ENCODE assay signal across 26 cellular contexts in the genomic region with DNA sequence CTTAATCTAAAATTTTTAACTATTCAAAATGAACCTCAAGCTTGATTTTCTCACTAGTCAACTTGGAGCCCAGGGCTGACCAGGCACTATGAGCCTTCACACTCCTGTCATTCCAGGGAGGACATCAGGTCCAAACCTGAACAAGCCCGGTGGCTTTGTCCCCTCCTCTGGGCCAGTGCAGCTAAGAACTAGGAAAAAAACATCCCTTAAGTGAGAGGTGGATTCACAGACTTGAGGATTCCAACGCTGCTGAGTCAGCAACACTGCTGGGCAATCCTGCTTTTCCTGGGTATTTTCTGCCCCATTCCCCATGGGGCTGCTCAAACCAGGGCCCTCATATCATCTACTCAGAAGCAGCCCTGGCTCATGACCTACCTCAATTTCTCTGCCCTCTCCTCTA. TPM values are rescaled to one million over a fixed set of nuclear protein-coding genes. Genes with fewer than 3 reads are reported as not detected.
"Had no signal": no experiment of that assay in that cellular context is flagged by ENCODE, and none has a peak within 500 bp of the region (broad histone marks: within the 10 kb centered on the region; RNA-seq: fewer than 3 reads in every experiment).

No MANE protein-coding gene starts in this region.

- H3K4me1 Mint-ChIP-seq: activated naive CD8-positive, alpha-beta T cell treated with anti-CD3 and anti-CD28 coated beads, Interleukin-2, amount 10 ng/mL, durations not matched to agents 7 days and 5 days; immature natural killer cell; mesothelial cell of epicardium; naive thymus-derived CD8-positive, alpha-beta T cell had no signal

- ATAC-seq: foreskin keratinocyte; naive thymus-derived CD8-positive, alpha-beta T cell; right cardiac atrium had no signal

- H3K4me1 ChIP-seq: foreskin keratinocyte, left ventricle myocardium inferior, parathyroid adenoma had no signal

- H3K27ac Mint-ChIP-seq: activated naive CD8-positive, alpha-beta T cell treated with anti-CD3 and anti-CD28 coated beads, Interleukin-2, amount 10 ng/mL, durations not matched to agents 7 days and 5 days; activated T-cell treated with anti-CD3 and anti-CD28 coated beads, Interleukin-2, amount 50 U/mL, for 24 hours; activated T-helper 2 cell treated with anti-CD3 and anti-CD28 coated beads, Interferon-gamma antibody, Interleukin-2, Interleukin-4, amounts not matched to agents 10 μg/mL and 5 μg/mL and 100 μg/mL, durations not matched to agents 14 hours and 24 hours and 36 hours; dendritic cell treated with granulocyte-macrophage colony-stimulating factor and Interleukin-4, amounts not matched to agents 40 ng/mL and 50 ng/mL, for 4 days; immature natural killer cell; mesothelial cell of epicardium; stimulated activated naive CD8-positive, alpha-beta T cell treated with anti-CD3 and anti-CD28 coated beads, Interleukin-15, Interleukin-2, amounts not matched to agents 100 ng/mL and 50 ng/mL, for 24 hours had no signal

- H3K36me3 Mint-ChIP-seq: activated naive CD8-positive, alpha-beta T cell treated with anti-CD3 and anti-CD28 coated beads, Interleukin-2, amount 10 ng/mL, durations not matched to agents 7 days and 5 days; immature natural killer cell; mesothelial cell of epicardium; naive thymus-derived CD8-positive, alpha-beta T cell had no signal

- H3K79me2 ChIP-seq: parathyroid adenoma had no signal

- H3K27ac ChIP-seq: cardiac muscle cell, foreskin keratinocyte, left ventricle myocardium inferior, parathyroid adenoma, thyroid gland, WERI-Rb-1 had no signal

- H3K4me3 ChIP-seq: cardiac muscle cell, left ventricle myocardium inferior, thyroid gland had no signal

- H3K9me3 Mint-ChIP-seq: activated naive CD8-positive, alpha-beta T cell treated with anti-CD3 and anti-CD28 coated beads, Interleukin-2, amount 10 ng/mL, durations not matched to agents 7 days and 5 days; activated T-cell treated with anti-CD3 and anti-CD28 coated beads, Interleukin-2, amount 50 U/mL, for 24 hours; activated T-helper 2 cell treated with anti-CD3 and anti-CD28 coated beads, Interferon-gamma antibody, Interleukin-2, Interleukin-4, amounts not matched to agents 10 μg/mL and 5 μg/mL and 100 μg/mL, durations not matched to agents 14 hours and 24 hours and 36 hours; dendritic cell treated with granulocyte-macrophage colony-stimulating factor and Interleukin-4, amounts not matched to agents 40 ng/mL and 50 ng/mL, for 4 days; immature natural killer cell; mesothelial cell of epicardium; naive thymus-derived CD8-positive, alpha-beta T cell; stimulated activated naive CD8-positive, alpha-beta T cell treated with anti-CD3 and anti-CD28 coated beads, Interleukin-15, Interleukin-2, amounts not matched to agents 100 ng/mL and 50 ng/mL, for 24 hours had no signal

- H3K4me3 Mint-ChIP-seq: activated naive CD8-positive, alpha-beta T cell treated with anti-CD3 and anti-CD28 coated beads, Interleukin-2, amount 10 ng/mL, durations not matched to agents 7 days and 5 days; activated T-cell treated with anti-CD3 and anti-CD28 coated beads, Interleukin-2, amount 50 U/mL, for 24 hours; dendritic cell treated with granulocyte-macrophage colony-stimulating factor and Interleukin-4, amounts not matched to agents 40 ng/mL and 50 ng/mL, for 4 days; immature natural killer cell; mesothelial cell of epicardium; naive thymus-derived CD8-positive, alpha-beta T cell; stimulated activated naive CD8-positive, alpha-beta T cell treated with anti-CD3 and anti-CD28 coated beads, Interleukin-15, Interleukin-2, amounts not matched to agents 100 ng/mL and 50 ng/mL, for 24 hours had no signal

- H3K36me3 ChIP-seq: cardiac muscle cell, left ventricle myocardium inferior, thyroid gland, WERI-Rb-1 had no signal

- H3K27me3 ChIP-seq: thyroid gland had no signal

- H3K9me3 ChIP-seq: left ventricle myocardium inferior, thyroid gland had no signal

- H3K9ac ChIP-seq: parathyroid adenoma had no signal

- DNase-seq: activated CD4-positive, alpha-beta T cell treated with anti-CD3 and anti-CD28 coated beads for 1 hour; activated CD4-positive, alpha-beta T cell treated with anti-CD3 and anti-CD28 coated beads, Interleukin-2, amount 50 U/mL, for 4 hours; activated CD8-positive, alpha-beta memory T cell treated with anti-CD3 and anti-CD28 coated beads for 24 hours; activated CD8-positive, alpha-beta memory T cell treated with anti-CD3 and anti-CD28 coated beads, Interleukin-2, amount 50 U/mL, for 4 hours; activated naive CD4-positive, alpha-beta T cell treated with Interleukin-2 at 50 U/mL for 16 hours; activated naive CD8-positive, alpha-beta T cell treated with anti-CD3 and anti-CD28 coated beads, Interleukin-2, amount 10 ng/mL, durations not matched to agents 7 days and 5 days; activated T-cell treated with anti-CD3 and anti-CD28 coated beads, Interleukin-2, amount 50 U/mL, for 24 hours; amniotic stem cell; effector CD8-positive, alpha-beta T cell; erythroblast; foreskin keratinocyte; immature natural killer cell; left ventricle myocardium inferior; naive thymus-derived CD8-positive, alpha-beta T cell; right cardiac atrium; stimulated activated CD4-positive, alpha-beta T cell treated with anti-CD3 and anti-CD28 coated beads, Interleukin-1b, Interleukin-23, amount 100 ng/mL, for 48 hours; substantia nigra; SW 1271; thyroid gland; WERI-Rb-1 had no signal

- H2AFZ ChIP-seq: parathyroid adenoma had no signal

RNA-seq across cellular contexts. Expression of gene RNF212, which starts 4.0 kb away (rescaled TPM):
- total RNA-seq: left ventricle myocardium inferior had no signal
